In the genomic region with DNA sequence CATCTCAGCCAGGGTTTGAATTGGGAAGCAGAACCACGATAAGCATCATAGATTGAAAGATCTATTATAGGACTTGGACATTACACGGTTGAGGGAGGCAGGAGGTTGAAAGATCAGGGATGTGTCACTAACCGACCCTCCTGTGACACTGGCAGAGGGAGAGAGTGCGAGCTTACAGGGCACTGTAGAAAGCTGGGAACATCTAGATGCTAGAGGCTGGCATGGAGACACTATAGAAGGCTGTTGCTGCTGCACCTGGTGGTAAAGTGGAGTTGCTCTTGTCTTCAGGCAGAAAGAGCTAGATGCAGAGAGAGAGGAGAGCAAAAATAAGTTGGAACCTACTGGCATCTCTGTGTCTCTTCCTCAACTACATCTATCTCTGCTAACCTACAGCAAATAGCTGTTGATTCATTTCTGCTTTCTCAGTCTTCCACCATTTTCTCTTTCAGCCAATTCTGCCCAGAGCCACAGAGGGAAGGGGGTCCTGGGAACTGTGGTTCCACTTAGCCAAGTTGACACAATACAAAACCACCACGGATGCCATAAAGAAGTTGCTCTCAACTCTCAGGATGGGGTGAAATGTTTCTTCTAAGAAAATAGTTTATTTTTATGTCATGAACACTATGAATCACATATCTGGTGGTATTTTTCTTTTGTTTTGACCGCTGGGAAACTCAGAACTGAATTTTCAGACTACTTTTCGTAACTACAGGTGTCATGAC, we compare ENCODE assay signal across 11 cellular contexts.
DNase-seq lines count a peak whose midpoint lies in the region; ATAC-seq, FAIRE-seq and TF ChIP-seq lines count a peak whose summit lies in the region.
"Had no signal": no experiment of that assay in that cellular context is flagged by ENCODE, and none has a peak within 500 bp of the region (broad histone marks: within the 10 kb centered on the region; RNA-seq: fewer than 3 reads in every experiment).

No MANE protein-coding gene starts in this region.

- no peaks in the 10 kb centered on the region for H3K27me3 ChIP-seq in astrocyte (ENCODE audit: insufficient read depth, low read length)
- H3K27me3 ChIP-seq in transverse colon = no peaks in the 10 kb centered on the region
- H3K27me3 ChIP-seq: tibial nerve had no signal

- H3K27ac ChIP-seq in astrocyte (ENCODE audit: low read depth, low read length) = no peak overlapping the region
- H3K27ac ChIP-seq in transverse colon = no peak overlapping the region
- H3K27ac ChIP-seq: tibial nerve had no signal

- no peaks in the 10 kb centered on the region for H3K79me2 ChIP-seq in astrocyte (ENCODE audit: insufficient read depth, low read length)

- no peaks in the 10 kb centered on the region for H3K9me3 Mint-ChIP-seq in astrocyte (ENCODE audit: unreplicated experiment)
- H3K9me3 Mint-ChIP-seq: effector memory CD8-positive, alpha-beta T cell had no signal

- no peak for TF ChIP-seq CTCF in astrocyte (IDR thresholded peaks at IDR 0.05; ENCODE audit: insufficient read depth, low read depth, low read length)
- TF ChIP-seq CTCF in transverse colon (IDR thresholded peaks at IDR 0.05) = no peak

- no peak for TF ChIP-seq EP300 in transverse colon (IDR thresholded peaks at IDR 0.05; ENCODE audit: low read depth)

- H3K4me3 ChIP-seq in astrocyte (ENCODE audit: insufficient read depth, low read depth, low read length) = no peak overlapping the region
- no peak overlapping the region for H3K4me3 ChIP-seq in transverse colon
- H3K4me3 ChIP-seq: tibial nerve had no signal

- intact Hi-C loops in transverse colon (cut with DNase I; ENCODE audit: low total_unique reads) = no loop called here

- 74 to 78% methylated on average over 4 to 7 of the region's 7 CpGs for WGBS in transverse colon (ENCODE audit: low coverage in 1 of 2), 2 donors

- no peaks in the 10 kb centered on the region for H3K36me3 Mint-ChIP-seq in astrocyte (ENCODE audit: low read depth, unreplicated experiment)

- peak overlapping the region; percentile 4 for H3K27ac Mint-ChIP-seq in astrocyte (ENCODE audit: unreplicated experiment)
- H3K27ac Mint-ChIP-seq: effector memory CD8-positive, alpha-beta T cell had no signal

- H3K27me3 Mint-ChIP-seq in astrocyte (ENCODE audit: low read depth, unreplicated experiment) = no peaks in the 10 kb centered on the region

- no peaks in the 10 kb centered on the region for H3K36me3 ChIP-seq in astrocyte (ENCODE audit: insufficient read depth, low read length)
- H3K36me3 ChIP-seq in transverse colon = no peaks in the 10 kb centered on the region
- H3K36me3 ChIP-seq: tibial nerve had no signal

- H3K9ac ChIP-seq in astrocyte (ENCODE audit: low read length) = no peak overlapping the region

- no peak overlapping the region for H3K4me2 ChIP-seq in astrocyte (ENCODE audit: low read length)

- no peak overlapping the region for H2AFZ ChIP-seq in astrocyte (ENCODE audit: low read depth, low read length)

- H3K4me1 ChIP-seq in astrocyte (ENCODE audit: insufficient read depth, low read length) (no peaks in the 10 kb centered on the region), transverse colon (no peaks in the 10 kb centered on the region)
- H3K4me1 ChIP-seq: tibial nerve had no signal

- TF ChIP-seq POLR2A in GM12891 (IDR thresholded peaks at IDR 0.05; ENCODE audit: low read depth, low read length) (no peak), transverse colon (IDR thresholded peaks at IDR 0.05) (no peak)

- no peaks in the 10 kb centered on the region for H3K9me3 ChIP-seq in astrocyte (ENCODE audit: insufficient read depth, low read depth, low read length)
- no peaks in the 10 kb centered on the region for H3K9me3 ChIP-seq in transverse colon
- H3K9me3 ChIP-seq: tibial nerve had no signal

- no peak overlapping the region for H3K4me3 Mint-ChIP-seq in astrocyte (ENCODE audit: unreplicated experiment)
- H3K4me3 Mint-ChIP-seq: effector memory CD8-positive, alpha-beta T cell had no signal

- no peak for FAIRE-seq in GM12891 (lab: Jason Lieb, UNC)
- no peak for FAIRE-seq in astrocyte (lab: Jason Lieb, UNC)

- no peaks in the 10 kb centered on the region for H4K20me1 ChIP-seq in astrocyte (ENCODE audit: insufficient read depth, low read length)

- peaks cover 7% of the 10 kb centered on the region for H3K4me1 Mint-ChIP-seq in astrocyte (ENCODE audit: low read depth, unreplicated experiment)

- peak; percentile 82 for ATAC-seq in GM18868 (IDR thresholded peaks at IDR 0.05; ENCODE audit: unreplicated experiment)
- peak; percentile 63 for ATAC-seq in HG03045 (IDR thresholded peaks at IDR 0.05; ENCODE audit: unreplicated experiment)
- ATAC-seq: effector memory CD8-positive, alpha-beta T cell; right cardiac atrium had no signal

- DNase-seq in GM12891 (ENCODE audit: insufficient read length, low spot score) (no peak), astrocyte (ENCODE audit: low read depth) (peak; percentile 27), KG1 (lab: John Stamatoyannopoulos, UW) (no peak), transverse colon (no peak), cerebellum (ENCODE audit: low spot score) (no peak), NCI-H748 (lab: John Stamatoyannopoulos, UW; ENCODE audit: unreplicated experiment) (no peak)
- DNase-seq: effector memory CD8-positive, alpha-beta T cell; right cardiac atrium had no signal

- in situ Hi-C loops in transverse colon (cut with MboI; ENCODE audit: low pct_ligation_motif_present in 1 of 4, low pct_unique_long_range_greater_than_20kb in 1 of 4, low sequenced_read_pairs in 3 of 4) = no loop called here

TF ChIP-seq in GM12891, 5 proteins besides CTCF, POLR2A, EP300 and RAD21:
- TF ChIP-seq POLR2AphosphoS5 (IDR thresholded peaks at IDR 0.05; ENCODE audit: low read depth, low read length) (no peak), PAX5 (IDR thresholded peaks at IDR 0.05; ENCODE audit: insufficient read depth, low read length, severe bottlenecking) (no peak), POU2F2 (IDR thresholded peaks at IDR 0.05; ENCODE audit: low read depth, low read length) (no peak), TAF1 (IDR thresholded peaks at IDR 0.05; ENCODE audit: low read depth, low read length) (no peak), SPI1 (IDR thresholded peaks at IDR 0.05; ENCODE audit: low read depth, low read length) (peak; percentile 32; the same call in 1 of the 2 replicates)
